In the genomic region with DNA sequence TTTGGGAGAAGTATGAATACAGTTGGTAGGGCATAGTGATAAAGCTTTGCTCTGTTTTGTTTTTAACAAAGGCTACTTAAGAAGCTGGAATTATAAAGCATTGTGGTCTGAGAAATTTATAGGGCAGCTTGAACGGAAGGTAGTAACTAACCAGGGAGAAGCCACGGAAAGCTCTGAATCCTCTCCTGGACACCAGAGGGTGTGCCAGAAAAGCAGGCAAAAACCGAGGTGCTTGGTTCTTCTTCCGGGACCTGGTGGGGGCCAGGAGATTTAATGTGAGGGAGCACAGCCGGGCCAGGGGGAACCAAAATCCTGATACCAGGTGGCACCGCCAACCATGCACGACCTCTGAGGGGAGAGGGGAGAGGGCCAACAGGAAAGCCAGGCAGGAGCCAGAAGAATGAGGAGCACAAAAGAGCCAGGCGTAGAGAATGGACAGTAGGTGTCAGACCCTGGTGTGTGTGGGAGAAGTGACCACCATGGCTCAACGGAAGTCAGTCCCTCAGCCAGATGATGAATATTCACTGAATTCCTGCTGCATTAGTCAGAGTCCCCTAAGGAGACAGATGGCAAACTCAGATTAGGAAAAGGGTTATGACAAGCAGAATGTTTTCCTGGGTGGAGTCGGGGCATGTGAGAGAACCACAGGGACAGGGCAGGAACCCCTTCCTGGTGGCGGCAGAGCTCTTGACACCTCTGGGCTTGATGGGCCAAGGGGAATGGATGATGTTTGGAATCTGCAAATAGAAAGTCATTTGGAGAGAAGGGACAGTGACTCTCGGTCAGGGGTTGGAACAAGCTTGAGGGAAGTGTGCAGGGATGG, we compare ENCODE assay signal across 8 cellular contexts.
DNase-seq lines count a peak whose midpoint lies in the region; ATAC-seq and TF ChIP-seq lines count a peak whose summit lies in the region.

No MANE protein-coding gene starts in this region.

- H3K4me3 Mint-ChIP-seq in neural crest cell: peak overlapping the region; percentile 9

- peaks cover 13% of the 10 kb centered on the region for H3K9me3 ChIP-seq in Karpas-422 (ENCODE audit: low read length)
- H3K9me3 ChIP-seq in colonic mucosa: no peaks in the 10 kb centered on the region

- TF ChIP-seq CTCF in dorsolateral prefrontal cortex (IDR thresholded peaks at IDR 0.05 in 54 of 56, conservative IDR thresholded peaks at IDR 0.05 in 2 of 56; ENCODE audit: low read depth in 1 of 56, partially characterized antibody in 56 of 56) (no peak), neural crest cell (conservative IDR thresholded peaks at IDR 0.05) (no peak), colonic mucosa (IDR thresholded peaks at IDR 0.05) (no peak)

- no peaks in the 10 kb centered on the region for H3K9me2 ChIP-seq in Karpas-422 (replicated peaks; ENCODE audit: insufficient read depth, low read length)

- DNase-seq in Daoy (ENCODE audit: low read depth) (peak; percentile 84), LoVo (ENCODE audit: low spot score) (peak; percentile 26), dorsolateral prefrontal cortex (no peak), neural crest cell (ENCODE audit: low read depth, low spot score) (no peak), Karpas-422 (no peak), colonic mucosa (no peak)
- DNase-seq in activated CD8-positive, alpha-beta memory T cell treated with anti-CD3 and anti-CD28 coated beads for 24 hours: no peak

- H3K4me1 Mint-ChIP-seq in neural crest cell: peaks cover 29% of the 10 kb centered on the region

- H3K4me2 ChIP-seq in Karpas-422 (ENCODE audit: low read depth, low read length, poor library complexity, severe bottlenecking): no peak overlapping the region

- H3K4me1 ChIP-seq in Karpas-422 (ENCODE audit: low read length) (no peaks in the 10 kb centered on the region), colonic mucosa (no peaks in the 10 kb centered on the region)

- peaks cover 0 to 5% (median 0%) of the 10 kb centered on the region in 45 donors for H3K27me3 ChIP-seq in dorsolateral prefrontal cortex
- no peaks in the 10 kb centered on the region for H3K27me3 ChIP-seq in Karpas-422 (ENCODE audit: low read length)
- no peaks in the 10 kb centered on the region for H3K27me3 ChIP-seq in colonic mucosa

- intact Hi-C loops in dorsolateral prefrontal cortex (cut with DNase I) (no loop called here), colonic mucosa (cut with DNase I) (no loop called here)

- no peak overlapping the region for H3K4me3 ChIP-seq in dorsolateral prefrontal cortex
- H3K4me3 ChIP-seq in Karpas-422 (ENCODE audit: low read length): no peak overlapping the region
- no peak overlapping the region for H3K4me3 ChIP-seq in colonic mucosa

- H2AFZ ChIP-seq in Karpas-422 (ENCODE audit: low read length): no peak overlapping the region

- H3K79me2 ChIP-seq in Karpas-422 (ENCODE audit: low read length): no peaks in the 10 kb centered on the region

- no peaks in the 10 kb centered on the region for H3K36me3 ChIP-seq in Karpas-422 (ENCODE audit: insufficient read depth, low read length)
- no peaks in the 10 kb centered on the region for H3K36me3 ChIP-seq in colonic mucosa

- H3K27ac ChIP-seq in dorsolateral prefrontal cortex (peak overlapping the region in 44 of 59 donors; percentile 8 to 84 (median 58)), Karpas-422 (ENCODE audit: low read length) (no peak overlapping the region), colonic mucosa (no peak overlapping the region)

- no peak for ATAC-seq in HG02970 (IDR thresholded peaks at IDR 0.05; ENCODE audit: low FRiP score, unreplicated experiment)

- peak overlapping the region; percentile 91 for H3K27ac Mint-ChIP-seq in neural crest cell (ENCODE audit: unreplicated experiment)

- H4K20me1 ChIP-seq in Karpas-422 (ENCODE audit: insufficient read depth, low read depth, low read length): no peaks in the 10 kb centered on the region

- no peaks in the 10 kb centered on the region for H3K27me3 Mint-ChIP-seq in neural crest cell (ENCODE audit: low read depth)

- no peaks in the 10 kb centered on the region for H3K36me3 Mint-ChIP-seq in neural crest cell (ENCODE audit: low read depth)

- H3K9ac ChIP-seq in Karpas-422 (ENCODE audit: low read length) (no peak overlapping the region), colonic mucosa (ENCODE audit: low read depth in 2 of 2, low read length in 2 of 2) (no peak overlapping the region)

- peaks cover 7% of the 10 kb centered on the region for H3K9me3 Mint-ChIP-seq in neural crest cell

Comparison
In these comparisons a context has a peak if more than half of its experiments do, and no peak if none do; other contexts are left out.
1. DNase-seq: peak in Daoy (single experiment) and LoVo (single experiment); none in dorsolateral prefrontal cortex (0 of 10), neural crest cell (single experiment), activated CD8-positive, alpha-beta memory T cell treated with anti-CD3 and anti-CD28 coated beads for 24 hours (single experiment), Karpas-422 (single experiment) and colonic mucosa (single experiment).
2. H3K27ac ChIP-seq: peak in dorsolateral prefrontal cortex (44 of 59); none in Karpas-422 (single experiment) and colonic mucosa (single experiment).